ENCODE assay signal across 8 cellular contexts in the genomic region with DNA sequence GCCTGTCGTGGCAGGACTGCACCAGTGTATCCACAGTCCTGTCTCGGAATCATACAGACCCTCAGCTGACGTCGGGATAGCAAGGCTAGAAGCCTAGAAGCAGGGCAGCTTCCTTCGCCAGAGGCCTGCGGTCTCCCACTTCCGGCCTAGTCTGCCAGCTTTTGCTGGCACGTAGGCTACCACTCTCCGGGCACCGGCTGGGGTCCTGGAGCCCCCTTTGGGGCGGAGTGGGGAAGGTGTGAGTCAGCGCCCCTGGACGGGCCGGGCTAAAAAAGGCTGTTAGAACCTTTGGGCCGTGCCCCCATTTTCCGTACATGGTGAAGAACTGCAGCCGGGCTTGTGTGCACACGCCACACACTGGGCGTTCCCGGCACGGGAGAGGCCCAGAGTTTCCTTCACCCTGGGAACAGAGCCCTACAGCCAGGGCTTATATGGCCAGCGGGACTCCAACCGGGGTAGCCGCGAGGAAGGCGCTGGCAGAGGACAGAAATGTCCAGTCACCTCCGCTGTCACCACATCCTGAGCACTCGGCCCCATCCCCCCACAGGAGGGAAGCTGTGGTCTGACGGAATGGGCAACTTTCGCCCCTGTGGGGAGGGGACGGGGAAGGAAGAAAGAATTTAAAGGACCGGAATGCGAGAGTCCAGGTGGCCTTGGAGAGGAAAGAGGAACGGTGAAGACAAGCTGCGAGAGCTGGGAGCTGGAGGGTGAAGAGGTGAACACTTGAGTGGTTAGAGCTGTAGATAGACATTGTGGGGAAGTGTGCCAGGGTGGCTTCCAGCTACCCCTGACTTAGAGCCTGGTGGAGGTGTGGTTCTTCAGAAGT. TPM values are rescaled to one million over a fixed set of nuclear protein-coding genes. Genes with fewer than 3 reads are reported as not detected.
DNase-seq lines count a peak whose midpoint lies in the region; ATAC-seq and TF ChIP-seq lines count a peak whose summit lies in the region.

No MANE protein-coding gene starts in this region.

- no peak for ATAC-seq in GM18498 (IDR thresholded peaks at IDR 0.05; ENCODE audit: unreplicated experiment)
- no peak for ATAC-seq in HG03469 (IDR thresholded peaks at IDR 0.05; ENCODE audit: unreplicated experiment)

- peaks cover 18% of the 10 kb centered on the region; the same call in 1 of the 2 replicates for H3K9me3 ChIP-seq in HUES6 (ENCODE audit: control insufficient read depth, insufficient read depth, low read depth, low read length)
- H3K9me3 ChIP-seq in iPS-18c (ENCODE audit: control insufficient read depth, insufficient read depth, low read length) = peaks cover 4% of the 10 kb centered on the region
- H3K9me3 ChIP-seq in spleen = no peaks in the 10 kb centered on the region

- peaks cover 30% of the 10 kb centered on the region for H3K27me3 ChIP-seq in HUES6 (ENCODE audit: control insufficient read depth, insufficient read depth, low read length)
- no peaks in the 10 kb centered on the region for H3K27me3 ChIP-seq in spleen (replicated peaks in 1 of 7)

- 0 to 37% (median 1%) methylated on average over 27 to 35 of the region's 35 CpGs for WGBS in spleen, 5 donors

- in situ Hi-C loops in GM13977 (cut with MboI; ENCODE audit: low pct_unique_long_range_greater_than_20kb, low sequenced_read_pairs, unreplicated experiment) = no loop called here
- in situ Hi-C loops in astrocyte of the spinal cord (cut with HindIII; ENCODE audit: low sequenced_read_pairs) = no loop called here

- H3K36me3 ChIP-seq in HUES6 (ENCODE audit: control insufficient read depth, insufficient read depth, low read length) (no peaks in the 10 kb centered on the region), spleen (no peaks in the 10 kb centered on the region)

- DNase-seq in GM13977 (ENCODE audit: low spot score) = peak; percentile 30
- DNase-seq in T-helper 2 cell = peak in 4 of 5 experiments; percentile 25 to 85 (median 66)
- DNase-seq in astrocyte of the spinal cord (ENCODE audit: low read depth, low spot score) = peak; percentile 87
- DNase-seq in spleen = peak; percentile 91

- peak overlapping the region; percentile 59 for H3K4me3 ChIP-seq in HUES6 (ENCODE audit: low read depth, low read length)
- H3K4me3 ChIP-seq in astrocyte of the spinal cord (ENCODE audit: low read depth, low read length) = peak overlapping the region; percentile 38
- H3K4me3 ChIP-seq in iPS-18c (ENCODE audit: insufficient read depth, low read depth, low read length) = peak overlapping the region; percentile 41; the same call in 1 of the 2 replicates
- peak overlapping the region; percentile 9 to 66 (median 36) for H3K4me3 ChIP-seq in spleen

- H3K4me1 ChIP-seq in HUES6 (ENCODE audit: control insufficient read depth, insufficient read depth, low read length) (peaks cover 17% of the 10 kb centered on the region; the same call in 1 of the 2 replicates), spleen (peaks cover 0 to 60% (median 23%) of the 10 kb centered on the region in 6 donors)

- no peak overlapping the region for H3K27ac ChIP-seq in HUES6 (ENCODE audit: low read depth, low read length)
- peak overlapping the region; percentile 75 to 97 (median 94) for H3K27ac ChIP-seq in spleen

- no peak for TF ChIP-seq POLR2A in spleen (IDR thresholded peaks at IDR 0.05)

- peak overlapping the region; percentile 49 for H3K9ac ChIP-seq in HUES6 (ENCODE audit: low read length)

- intact Hi-C loops in spleen (cut with DNase I; ENCODE audit: low total_unique reads) = no loop called here

- TF ChIP-seq CTCF in GM13977 (IDR thresholded peaks at IDR 0.05; ENCODE audit: extremely low read depth, insufficient read depth, missing control alignments) = no peak
- no peak for TF ChIP-seq CTCF in astrocyte of the spinal cord (IDR thresholded peaks at IDR 0.05; ENCODE audit: low read depth, low read length)
- TF ChIP-seq CTCF in spleen (IDR thresholded peaks at IDR 0.05 in 8 of 11, conservative IDR thresholded peaks at IDR 0.05 in 3 of 11) = no peak

RNA-seq across cellular contexts. Expression of a gene that starts 4.6 kb away (rescaled TPM):
- 1 to 10 TPM in 6 of 7 donors, under 1 TPM in 1; 0.89 to 4.3 (median 1.5) TPM for total RNA-seq in spleen
- 1 to 10 TPM in 2 of 3 donors, under 1 TPM in 1; 0.96 to 2.1 (median 1.3) TPM for polyA plus RNA-seq in spleen

RNA-seq across cellular contexts. Expression of a gene that starts 4.6 kb away (rescaled TPM):
- total RNA-seq in spleen = 100 to 1,000 TPM in 1 of 7 donors, 10 to 100 TPM in 6; 30.2 to 100 (median 52.6) TPM
- polyA plus RNA-seq in spleen = 10 to 100 TPM; 48.8 to 77.1 (median 57.4) TPM

RNA-seq across cellular contexts. Expression of a gene that starts 19.0 kb away (rescaled TPM):
- total RNA-seq in spleen = 10 to 100 TPM; 11.3 to 29.0 (median 15.2) TPM
- 1 to 10 TPM; 3.2 to 6.2 (median 3.4) TPM for polyA plus RNA-seq in spleen

RNA-seq across cellular contexts. Expression of a gene that starts 32.9 kb away (rescaled TPM):
- total RNA-seq in spleen = 1 to 10 TPM in 5 of 7 donors, under 1 TPM in 2; 0.52 to 3.6 (median 1.5) TPM
- 1 to 10 TPM in 2 of 3 donors, under 1 TPM in 1; 0.48 to 2.1 (median 1.3) TPM for polyA plus RNA-seq in spleen

RNA-seq across cellular contexts. Expression of a gene that starts 43.6 kb away (rescaled TPM):
- total RNA-seq in spleen = 10 to 100 TPM; 17.6 to 23.9 (median 19.2) TPM
- 10 to 100 TPM in 2 of 3 donors, 1 to 10 TPM in 1; 8.7 to 15.3 (median 11.6) TPM for polyA plus RNA-seq in spleen

Comparison
In these comparisons a context has a peak if more than half of its experiments do, and no peak if none do; other contexts are left out.
1. DNase-seq: peak in every context shown above with its lines; median percentile 91 in spleen; 87 in astrocyte of the spinal cord; 66 in T-helper 2 cell; 30 in GM13977.